1 cellular context compared by ENCODE assay signal in the genomic region with DNA sequence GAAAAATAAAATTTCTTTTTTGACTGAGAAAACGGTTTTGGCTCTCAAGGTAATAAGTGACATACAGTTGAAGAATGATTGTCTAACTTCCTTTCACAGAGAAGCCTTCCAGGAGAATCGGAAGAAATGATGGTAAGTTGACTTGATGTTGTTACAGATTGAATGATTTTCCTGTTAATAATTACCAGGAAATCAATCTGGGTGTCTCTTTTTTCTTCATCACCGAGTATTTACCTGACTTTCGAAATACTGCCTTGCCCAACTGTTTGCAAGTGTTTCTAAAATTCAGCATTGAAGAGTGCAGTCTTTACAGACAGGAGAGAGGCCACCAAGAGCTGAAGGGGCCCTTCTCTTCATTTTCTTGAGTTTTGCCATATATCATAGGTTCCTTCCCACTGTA.
A peak's percentile ranks its signal among the peaks of the same experiment; 100 is the strongest.
TF ChIP-seq lines count a peak whose summit lies in the region.

No MANE protein-coding gene starts in this region.

TF ChIP-seq in HepG2, 621 proteins besides CTCF, POLR2A, EP300 and RAD21 (continued from another document and continues in another):
- TF ChIP-seq ZNF329 (CRISPR knock-in tag; IDR thresholded peaks at IDR 0.05; ENCODE audit: low read depth) (no peak), RFXANK (CRISPR knock-in tag; IDR thresholded peaks at IDR 0.05) (peak; percentile 64; the same call in 1 of the 2 replicates), KLF6 (CRISPR knock-in tag; IDR thresholded peaks at IDR 0.05) (no peak; the same call in 1 of the 2 replicates), SSRP1 (CRISPR knock-in tag; IDR thresholded peaks at IDR 0.05) (no peak), ZNF263 (CRISPR knock-in tag; IDR thresholded peaks at IDR 0.05) (no peak), REPIN1 (CRISPR knock-in tag; IDR thresholded peaks at IDR 0.05; ENCODE audit: borderline replicate concordance, low read depth) (peak; percentile 45; the same call in 1 of the 2 replicates), ISX (CRISPR knock-in tag; conservative IDR thresholded peaks at IDR 0.05) (no peak), SOX6 (IDR thresholded peaks at IDR 0.05) (no peak), SOX6 (CRISPR knock-in tag; IDR thresholded peaks at IDR 0.05) (peak; percentile 97), SRSF1 (optimal IDR thresholded peaks at IDR 0.05; ENCODE audit: low read depth, low read length) (no peak), ZNF138 (CRISPR knock-in tag; IDR thresholded peaks at IDR 0.05; ENCODE audit: low read depth) (no peak), ZNF430 (CRISPR knock-in tag; IDR thresholded peaks at IDR 0.05) (no peak), ZNF720 (CRISPR knock-in tag; IDR thresholded peaks at IDR 0.05) (no peak), NR2F2 (IDR thresholded peaks at IDR 0.05; ENCODE audit: borderline replicate concordance, low read depth) (peak; percentile 88), FOXO1 (CRISPR knock-in tag; IDR thresholded peaks at IDR 0.05) (peak; percentile 91), ZNF850 (CRISPR knock-in tag; conservative IDR thresholded peaks at IDR 0.05) (no peak), CBFB (CRISPR knock-in tag; IDR thresholded peaks at IDR 0.05) (no peak), CBX5 (CRISPR knock-in tag; IDR thresholded peaks at IDR 0.05; ENCODE audit: borderline replicate concordance) (no peak), ZNF484 (CRISPR knock-in tag; IDR thresholded peaks at IDR 0.05; ENCODE audit: borderline replicate concordance, low read depth) (no peak), KLF11 (CRISPR knock-in tag; IDR thresholded peaks at IDR 0.05) (no peak; the same call in 1 of the 2 replicates), ZNF790 (CRISPR knock-in tag; IDR thresholded peaks at IDR 0.05; ENCODE audit: borderline replicate concordance) (no peak), ZFP1 (CRISPR knock-in tag; IDR thresholded peaks at IDR 0.05) (peak; percentile 73), PCBP2 (optimal IDR thresholded peaks at IDR 0.05; ENCODE audit: low read depth, low read length, poor library complexity, severe bottlenecking) (no peak), SMAD1 (CRISPR knock-in tag; IDR thresholded peaks at IDR 0.05; ENCODE audit: borderline replicate concordance, low read depth) (no peak), KMT2A (CRISPR knock-in tag; IDR thresholded peaks at IDR 0.05) (no peak)
- TF ChIP-seq, protein P1, sequence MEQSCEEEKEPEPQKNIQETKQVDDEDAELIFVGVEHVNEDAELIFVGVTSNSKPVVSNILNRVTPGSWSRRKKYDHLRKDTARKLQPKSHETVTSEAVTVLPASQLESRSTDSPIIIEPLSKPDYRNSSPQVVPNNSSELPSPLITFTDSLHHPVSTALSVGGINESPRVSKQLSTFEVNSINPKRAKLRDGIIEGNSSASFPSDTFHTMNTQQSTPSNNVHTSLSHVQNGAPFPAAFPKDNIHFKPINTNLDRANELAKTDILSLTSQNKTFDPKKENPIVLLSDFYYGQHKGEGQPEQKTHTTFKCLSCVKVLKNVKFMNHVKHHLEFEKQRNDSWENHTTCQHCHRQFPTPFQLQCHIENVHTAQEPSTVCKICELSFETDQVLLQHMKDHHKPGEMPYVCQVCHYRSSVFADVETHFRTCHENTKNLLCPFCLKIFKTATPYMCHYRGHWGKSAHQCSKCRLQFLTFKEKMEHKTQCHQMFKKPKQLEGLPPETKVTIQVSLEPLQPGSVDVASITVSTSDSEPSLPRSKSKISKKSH (CRISPR knock-in tag; IDR thresholded peaks at IDR 0.05; ENCODE audit: borderline replicate concordance) = no peak
- TF ChIP-seq, protein P2, sequence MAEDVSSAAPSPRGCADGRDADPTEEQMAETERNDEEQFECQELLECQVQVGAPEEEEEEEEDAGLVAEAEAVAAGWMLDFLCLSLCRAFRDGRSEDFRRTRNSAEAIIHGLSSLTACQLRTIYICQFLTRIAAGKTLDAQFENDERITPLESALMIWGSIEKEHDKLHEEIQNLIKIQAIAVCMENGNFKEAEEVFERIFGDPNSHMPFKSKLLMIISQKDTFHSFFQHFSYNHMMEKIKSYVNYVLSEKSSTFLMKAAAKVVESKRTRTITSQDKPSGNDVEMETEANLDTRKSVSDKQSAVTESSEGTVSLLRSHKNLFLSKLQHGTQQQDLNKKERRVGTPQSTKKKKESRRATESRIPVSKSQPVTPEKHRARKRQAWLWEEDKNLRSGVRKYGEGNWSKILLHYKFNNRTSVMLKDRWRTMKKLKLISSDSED (CRISPR knock-in tag; IDR thresholded peaks at IDR 0.05) = no peak
- TF ChIP-seq, protein P3, sequence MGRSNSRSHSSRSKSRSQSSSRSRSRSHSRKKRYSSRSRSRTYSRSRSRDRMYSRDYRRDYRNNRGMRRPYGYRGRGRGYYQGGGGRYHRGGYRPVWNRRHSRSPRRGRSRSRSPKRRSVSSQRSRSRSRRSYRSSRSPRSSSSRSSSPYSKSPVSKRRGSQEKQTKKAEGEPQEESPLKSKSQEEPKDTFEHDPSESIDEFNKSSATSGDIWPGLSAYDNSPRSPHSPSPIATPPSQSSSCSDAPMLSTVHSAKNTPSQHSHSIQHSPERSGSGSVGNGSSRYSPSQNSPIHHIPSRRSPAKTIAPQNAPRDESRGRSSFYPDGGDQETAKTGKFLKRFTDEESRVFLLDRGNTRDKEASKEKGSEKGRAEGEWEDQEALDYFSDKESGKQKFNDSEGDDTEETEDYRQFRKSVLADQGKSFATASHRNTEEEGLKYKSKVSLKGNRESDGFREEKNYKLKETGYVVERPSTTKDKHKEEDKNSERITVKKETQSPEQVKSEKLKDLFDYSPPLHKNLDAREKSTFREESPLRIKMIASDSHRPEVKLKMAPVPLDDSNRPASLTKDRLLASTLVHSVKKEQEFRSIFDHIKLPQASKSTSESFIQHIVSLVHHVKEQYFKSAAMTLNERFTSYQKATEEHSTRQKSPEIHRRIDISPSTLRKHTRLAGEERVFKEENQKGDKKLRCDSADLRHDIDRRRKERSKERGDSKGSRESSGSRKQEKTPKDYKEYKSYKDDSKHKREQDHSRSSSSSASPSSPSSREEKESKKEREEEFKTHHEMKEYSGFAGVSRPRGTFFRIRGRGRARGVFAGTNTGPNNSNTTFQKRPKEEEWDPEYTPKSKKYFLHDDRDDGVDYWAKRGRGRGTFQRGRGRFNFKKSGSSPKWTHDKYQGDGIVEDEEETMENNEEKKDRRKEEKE (IDR thresholded peaks at IDR 0.05) = no peak
- TF ChIP-seq, protein P4, sequence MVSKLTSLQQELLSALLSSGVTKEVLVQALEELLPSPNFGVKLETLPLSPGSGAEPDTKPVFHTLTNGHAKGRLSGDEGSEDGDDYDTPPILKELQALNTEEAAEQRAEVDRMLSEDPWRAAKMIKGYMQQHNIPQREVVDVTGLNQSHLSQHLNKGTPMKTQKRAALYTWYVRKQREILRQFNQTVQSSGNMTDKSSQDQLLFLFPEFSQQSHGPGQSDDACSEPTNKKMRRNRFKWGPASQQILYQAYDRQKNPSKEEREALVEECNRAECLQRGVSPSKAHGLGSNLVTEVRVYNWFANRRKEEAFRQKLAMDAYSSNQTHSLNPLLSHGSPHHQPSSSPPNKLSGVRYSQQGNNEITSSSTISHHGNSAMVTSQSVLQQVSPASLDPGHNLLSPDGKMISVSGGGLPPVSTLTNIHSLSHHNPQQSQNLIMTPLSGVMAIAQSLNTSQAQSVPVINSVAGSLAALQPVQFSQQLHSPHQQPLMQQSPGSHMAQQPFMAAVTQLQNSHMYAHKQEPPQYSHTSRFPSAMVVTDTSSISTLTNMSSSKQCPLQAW (CRISPR knock-in tag; IDR thresholded peaks at IDR 0.05) = peak; percentile 89
- TF ChIP-seq, protein P5, sequence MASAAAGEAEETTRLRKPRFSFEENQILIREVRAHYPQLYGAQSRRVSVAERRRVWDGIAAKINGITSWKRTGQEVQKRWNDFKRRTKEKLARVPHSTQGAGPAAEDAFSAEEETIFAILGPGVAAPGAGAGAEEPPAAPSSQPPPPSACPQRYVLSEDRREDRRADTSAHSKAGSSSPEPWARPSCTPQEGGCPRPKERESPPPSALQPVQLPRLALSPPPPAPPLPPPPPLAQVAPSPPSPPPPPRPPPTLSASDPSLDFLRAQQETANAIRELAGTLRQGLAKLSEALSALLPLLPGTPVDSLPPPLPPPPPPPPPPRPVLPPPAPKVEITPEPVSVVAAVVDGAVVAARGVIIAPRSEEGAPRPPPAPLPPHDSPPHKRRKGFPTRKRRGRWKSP (CRISPR knock-in tag; IDR thresholded peaks at IDR 0.05) = no peak; the same call in 1 of the 2 replicates
- TF ChIP-seq, protein P6, sequence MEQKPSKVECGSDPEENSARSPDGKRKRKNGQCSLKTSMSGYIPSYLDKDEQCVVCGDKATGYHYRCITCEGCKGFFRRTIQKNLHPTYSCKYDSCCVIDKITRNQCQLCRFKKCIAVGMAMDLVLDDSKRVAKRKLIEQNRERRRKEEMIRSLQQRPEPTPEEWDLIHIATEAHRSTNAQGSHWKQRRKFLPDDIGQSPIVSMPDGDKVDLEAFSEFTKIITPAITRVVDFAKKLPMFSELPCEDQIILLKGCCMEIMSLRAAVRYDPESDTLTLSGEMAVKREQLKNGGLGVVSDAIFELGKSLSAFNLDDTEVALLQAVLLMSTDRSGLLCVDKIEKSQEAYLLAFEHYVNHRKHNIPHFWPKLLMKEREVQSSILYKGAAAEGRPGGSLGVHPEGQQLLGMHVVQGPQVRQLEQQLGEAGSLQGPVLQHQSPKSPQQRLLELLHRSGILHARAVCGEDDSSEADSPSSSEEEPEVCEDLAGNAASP (CRISPR knock-in tag; IDR thresholded peaks at IDR 0.05; ENCODE audit: borderline replicate concordance) = peak; percentile 91
- TF ChIP-seq, protein P7, sequence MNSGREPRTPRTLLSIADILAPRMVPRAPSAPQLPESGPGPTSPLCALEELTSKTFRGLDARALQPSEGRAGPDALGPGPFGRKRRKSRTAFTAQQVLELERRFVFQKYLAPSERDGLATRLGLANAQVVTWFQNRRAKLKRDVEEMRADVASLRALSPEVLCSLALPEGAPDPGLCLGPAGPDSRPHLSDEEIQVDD (CRISPR knock-in tag; IDR thresholded peaks at IDR 0.05; ENCODE audit: borderline replicate concordance) = no peak
- TF ChIP-seq, protein P8, sequence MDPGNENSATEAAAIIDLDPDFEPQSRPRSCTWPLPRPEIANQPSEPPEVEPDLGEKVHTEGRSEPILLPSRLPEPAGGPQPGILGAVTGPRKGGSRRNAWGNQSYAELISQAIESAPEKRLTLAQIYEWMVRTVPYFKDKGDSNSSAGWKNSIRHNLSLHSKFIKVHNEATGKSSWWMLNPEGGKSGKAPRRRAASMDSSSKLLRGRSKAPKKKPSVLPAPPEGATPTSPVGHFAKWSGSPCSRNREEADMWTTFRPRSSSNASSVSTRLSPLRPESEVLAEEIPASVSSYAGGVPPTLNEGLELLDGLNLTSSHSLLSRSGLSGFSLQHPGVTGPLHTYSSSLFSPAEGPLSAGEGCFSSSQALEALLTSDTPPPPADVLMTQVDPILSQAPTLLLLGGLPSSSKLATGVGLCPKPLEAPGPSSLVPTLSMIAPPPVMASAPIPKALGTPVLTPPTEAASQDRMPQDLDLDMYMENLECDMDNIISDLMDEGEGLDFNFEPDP (CRISPR knock-in tag; conservative IDR thresholded peaks at IDR 0.05) = no peak
- TF ChIP-seq, protein P9, sequence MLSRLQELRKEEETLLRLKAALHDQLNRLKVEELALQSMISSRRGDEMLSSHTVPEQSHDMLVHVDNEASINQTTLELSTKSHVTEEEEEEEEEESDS (CRISPR knock-in tag; IDR thresholded peaks at IDR 0.05; ENCODE audit: borderline replicate concordance) = no peak
- TF ChIP-seq, protein P10, sequence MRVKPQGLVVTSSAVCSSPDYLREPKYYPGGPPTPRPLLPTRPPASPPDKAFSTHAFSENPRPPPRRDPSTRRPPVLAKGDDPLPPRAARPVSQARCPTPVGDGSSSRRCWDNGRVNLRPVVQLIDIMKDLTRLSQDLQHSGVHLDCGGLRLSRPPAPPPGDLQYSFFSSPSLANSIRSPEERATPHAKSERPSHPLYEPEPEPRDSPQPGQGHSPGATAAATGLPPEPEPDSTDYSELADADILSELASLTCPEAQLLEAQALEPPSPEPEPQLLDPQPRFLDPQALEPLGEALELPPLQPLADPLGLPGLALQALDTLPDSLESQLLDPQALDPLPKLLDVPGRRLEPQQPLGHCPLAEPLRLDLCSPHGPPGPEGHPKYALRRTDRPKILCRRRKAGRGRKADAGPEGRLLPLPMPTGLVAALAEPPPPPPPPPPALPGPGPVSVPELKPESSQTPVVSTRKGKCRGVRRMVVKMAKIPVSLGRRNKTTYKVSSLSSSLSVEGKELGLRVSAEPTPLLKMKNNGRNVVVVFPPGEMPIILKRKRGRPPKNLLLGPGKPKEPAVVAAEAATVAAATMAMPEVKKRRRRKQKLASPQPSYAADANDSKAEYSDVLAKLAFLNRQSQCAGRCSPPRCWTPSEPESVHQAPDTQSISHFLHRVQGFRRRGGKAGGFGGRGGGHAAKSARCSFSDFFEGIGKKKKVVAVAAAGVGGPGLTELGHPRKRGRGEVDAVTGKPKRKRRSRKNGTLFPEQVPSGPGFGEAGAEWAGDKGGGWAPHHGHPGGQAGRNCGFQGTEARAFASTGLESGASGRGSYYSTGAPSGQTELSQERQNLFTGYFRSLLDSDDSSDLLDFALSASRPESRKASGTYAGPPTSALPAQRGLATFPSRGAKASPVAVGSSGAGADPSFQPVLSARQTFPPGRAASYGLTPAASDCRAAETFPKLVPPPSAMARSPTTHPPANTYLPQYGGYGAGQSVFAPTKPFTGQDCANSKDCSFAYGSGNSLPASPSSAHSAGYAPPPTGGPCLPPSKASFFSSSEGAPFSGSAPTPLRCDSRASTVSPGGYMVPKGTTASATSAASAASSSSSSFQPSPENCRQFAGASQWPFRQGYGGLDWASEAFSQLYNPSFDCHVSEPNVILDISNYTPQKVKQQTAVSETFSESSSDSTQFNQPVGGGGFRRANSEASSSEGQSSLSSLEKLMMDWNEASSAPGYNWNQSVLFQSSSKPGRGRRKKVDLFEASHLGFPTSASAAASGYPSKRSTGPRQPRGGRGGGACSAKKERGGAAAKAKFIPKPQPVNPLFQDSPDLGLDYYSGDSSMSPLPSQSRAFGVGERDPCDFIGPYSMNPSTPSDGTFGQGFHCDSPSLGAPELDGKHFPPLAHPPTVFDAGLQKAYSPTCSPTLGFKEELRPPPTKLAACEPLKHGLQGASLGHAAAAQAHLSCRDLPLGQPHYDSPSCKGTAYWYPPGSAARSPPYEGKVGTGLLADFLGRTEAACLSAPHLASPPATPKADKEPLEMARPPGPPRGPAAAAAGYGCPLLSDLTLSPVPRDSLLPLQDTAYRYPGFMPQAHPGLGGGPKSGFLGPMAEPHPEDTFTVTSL (CRISPR knock-in tag; IDR thresholded peaks at IDR 0.05; ENCODE audit: borderline replicate concordance) = peak; percentile 92; the same call in 1 of the 2 replicates
- TF ChIP-seq, protein P11, sequence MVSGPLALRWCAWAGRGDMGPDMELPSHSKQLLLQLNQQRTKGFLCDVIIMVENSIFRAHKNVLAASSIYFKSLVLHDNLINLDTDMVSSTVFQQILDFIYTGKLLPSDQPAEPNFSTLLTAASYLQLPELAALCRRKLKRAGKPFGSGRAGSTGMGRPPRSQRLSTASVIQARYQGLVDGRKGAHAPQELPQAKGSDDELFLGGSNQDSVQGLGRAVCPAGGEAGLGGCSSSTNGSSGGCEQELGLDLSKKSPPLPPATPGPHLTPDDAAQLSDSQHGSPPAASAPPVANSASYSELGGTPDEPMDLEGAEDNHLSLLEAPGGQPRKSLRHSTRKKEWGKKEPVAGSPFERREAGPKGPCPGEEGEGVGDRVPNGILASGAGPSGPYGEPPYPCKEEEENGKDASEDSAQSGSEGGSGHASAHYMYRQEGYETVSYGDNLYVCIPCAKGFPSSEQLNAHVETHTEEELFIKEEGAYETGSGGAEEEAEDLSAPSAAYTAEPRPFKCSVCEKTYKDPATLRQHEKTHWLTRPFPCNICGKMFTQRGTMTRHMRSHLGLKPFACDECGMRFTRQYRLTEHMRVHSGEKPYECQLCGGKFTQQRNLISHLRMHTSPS (CRISPR knock-in tag; IDR thresholded peaks at IDR 0.05; ENCODE audit: low read depth) = no peak
